In genomic region chr12:69435644-69436043, GRCh38 we compare ENCODE assay signal across 24 cellular contexts. TPM values are rescaled to one million over a fixed set of nuclear protein-coding genes. Genes with fewer than 3 reads are reported as not detected.
A peak's percentile ranks its signal among the peaks of the same experiment; 100 is the strongest.
DNase-seq lines count a peak whose midpoint lies in the region; ATAC-seq and TF ChIP-seq lines count a peak whose summit lies in the region.
"Had no signal": no experiment of that assay in that cellular context is flagged by ENCODE, and none has a peak within 500 bp of the region (broad histone marks: within the 10 kb centered on the region; RNA-seq: fewer than 3 reads in every experiment).

No MANE protein-coding gene starts in this region.

- no peak for TF ChIP-seq CTCF in fibroblast of mammary gland (conservative IDR thresholded peaks at IDR 0.05; ENCODE audit: control insufficient read depth, insufficient read depth, low read depth, low read length)
- TF ChIP-seq CTCF in endodermal cell (conservative IDR thresholded peaks at IDR 0.05) = no peak

- no peak overlapping the region for H3K9ac ChIP-seq in adipocyte (ENCODE audit: low read length)
- H3K9ac ChIP-seq in endodermal cell (ENCODE audit: extremely low read depth, low read length, poor library complexity, severe bottlenecking) = no peak overlapping the region

- DNase-seq in NCI-H2029 treated with DMSO at 0.1 percent for 48 hours (lab: John Stamatoyannopoulos, UW) = peak; percentile 9
- DNase-seq in NCI-H2029 (lab: John Stamatoyannopoulos, UW) = no peak
- DNase-seq in adipocyte (ENCODE audit: low read depth) = no peak
- DNase-seq in fibroblast of mammary gland (ENCODE audit: low read depth) = peak; percentile 15
- peak; percentile 51 for DNase-seq in stromal cell of bone marrow (ENCODE audit: low read depth)
- DNase-seq in COLO668 (lab: John Stamatoyannopoulos, UW; ENCODE audit: unreplicated experiment) = no peak
- no peak for DNase-seq in endodermal cell
- DNase-seq: activated CD4-positive, alpha-beta T cell treated with anti-CD3 and anti-CD28 coated beads, Interleukin-2, amount 50 U/mL, for 4 hours; activated CD4-positive, CD25-positive, alpha-beta regulatory T cell; activated naive CD4-positive, alpha-beta T cell treated with anti-CD3 and anti-CD28 coated beads, Interleukin-2, amount 10 ng/mL, durations not matched to agents 7 days and 5 days; AML-193; amniotic stem cell; glutamatergic neuron; kidney; midbrain; NCI-H1105 treated with DMSO at 0.1 percent for 48 hours; NCI-H1930; NCI-H82; transverse colon had no signal

- peak overlapping the region; percentile 2 for H3K4me3 ChIP-seq in adipocyte (ENCODE audit: low read length)
- no peak overlapping the region for H3K4me3 ChIP-seq in fibroblast of mammary gland (ENCODE audit: control insufficient read depth, low read depth, low read length)
- no peak overlapping the region for H3K4me3 ChIP-seq in endodermal cell (ENCODE audit: low read length)
- H3K4me3 ChIP-seq: esophagus muscularis mucosa, transverse colon had no signal

- H3K36me3 Mint-ChIP-seq in endodermal cell (ENCODE audit: low read depth) = no peaks in the 10 kb centered on the region
- H3K36me3 Mint-ChIP-seq: activated naive CD4-positive, alpha-beta T cell treated with anti-CD3 and anti-CD28 coated beads, Interleukin-2, amount 10 ng/mL, durations not matched to agents 7 days and 5 days; natural killer cell treated with Interleukin-12 subunit alpha and Interleukin-12 subunit beta and Interleukin-15 and Interleukin-18, amount 100 ng/mL, for 72 hours had no signal

- no peaks in the 10 kb centered on the region for H3K27me3 Mint-ChIP-seq in endodermal cell (ENCODE audit: insufficient read depth)
- H3K27me3 Mint-ChIP-seq: activated naive CD4-positive, alpha-beta T cell treated with anti-CD3 and anti-CD28 coated beads, Interleukin-2, amount 10 ng/mL, durations not matched to agents 7 days and 5 days; stimulated activated naive CD8-positive, alpha-beta T cell treated with anti-CD3 and anti-CD28 coated beads, Interleukin-15, Interleukin-2, amounts not matched to agents 100 ng/mL and 50 ng/mL, for 24 hours had no signal

- H3K9me3 ChIP-seq in adipocyte (ENCODE audit: control insufficient read depth, low read length) (no peaks in the 10 kb centered on the region), endodermal cell (ENCODE audit: control insufficient read depth, low read length) (no peaks in the 10 kb centered on the region)
- H3K9me3 ChIP-seq: esophagus muscularis mucosa, transverse colon had no signal

- H3K36me3 ChIP-seq in adipocyte (ENCODE audit: control insufficient read depth, insufficient read depth, low read length, severe bottlenecking) (no peaks in the 10 kb centered on the region), endodermal cell (ENCODE audit: control insufficient read depth, insufficient read depth, low read length) (no peaks in the 10 kb centered on the region)
- H3K36me3 ChIP-seq: esophagus muscularis mucosa, transverse colon had no signal

- H3K9me3 Mint-ChIP-seq in endodermal cell = no peaks in the 10 kb centered on the region
- H3K9me3 Mint-ChIP-seq: activated naive CD4-positive, alpha-beta T cell treated with anti-CD3 and anti-CD28 coated beads, Interleukin-2, amount 10 ng/mL, durations not matched to agents 7 days and 5 days; activated T-helper 1 cell treated with anti-CD3 and anti-CD28 coated beads, Interleukin-12 subunit alpha, Interleukin-12 subunit beta, Interleukin-2, Interleukin-4 antibody, amounts not matched to agents 30 ng/mL and 10 ng/mL and 1 ng/mL, durations not matched to agents 14 hours and 24 hours and 36 hours; natural killer cell treated with Interleukin-12 subunit alpha and Interleukin-12 subunit beta and Interleukin-15 and Interleukin-18, amount 100 ng/mL, for 72 hours; stimulated activated naive CD8-positive, alpha-beta T cell treated with anti-CD3 and anti-CD28 coated beads, Interleukin-15, Interleukin-2, amounts not matched to agents 100 ng/mL and 50 ng/mL, for 24 hours had no signal

- H3K4me1 ChIP-seq in adipocyte (ENCODE audit: control insufficient read depth, insufficient read depth, low read length) = peaks cover 18% of the 10 kb centered on the region
- H3K4me1 ChIP-seq in endodermal cell (ENCODE audit: control insufficient read depth, insufficient read depth, low read length) = peaks cover 30% of the 10 kb centered on the region
- H3K4me1 ChIP-seq: transverse colon had no signal

- 100% methylated on average over 1 of the region's 1 CpG; no CpG with 5 or more reads in 1 of the 2 experiments for WGBS in endodermal cell (ENCODE audit: insufficient coverage in 1 of 2, insufficient read length in 1 of 2), 2 experiments

- peaks cover 33% of the 10 kb centered on the region for H3K4me1 Mint-ChIP-seq in endodermal cell
- H3K4me1 Mint-ChIP-seq: activated naive CD4-positive, alpha-beta T cell treated with anti-CD3 and anti-CD28 coated beads, Interleukin-2, amount 10 ng/mL, durations not matched to agents 7 days and 5 days had no signal

- H3K27ac ChIP-seq in endodermal cell (ENCODE audit: low read depth, low read length) = no peak overlapping the region
- H3K27ac ChIP-seq: transverse colon had no signal

- ATAC-seq in GM21717 (IDR thresholded peaks at IDR 0.05; ENCODE audit: unreplicated experiment) = no peak
- ATAC-seq: natural killer cell treated with Interleukin-12 subunit alpha and Interleukin-12 subunit beta and Interleukin-15 and Interleukin-18, amount 100 ng/mL, for 72 hours had no signal

- H3K27me3 ChIP-seq in adipocyte (replicated peaks; ENCODE audit: control insufficient read depth, insufficient read depth, low read length) = no peaks in the 10 kb centered on the region
- no peaks in the 10 kb centered on the region for H3K27me3 ChIP-seq in endodermal cell (ENCODE audit: control insufficient read depth, insufficient read depth, low read length, poor library complexity, severe bottlenecking)
- H3K27me3 ChIP-seq: esophagus muscularis mucosa, transverse colon had no signal

- no peak overlapping the region for H3K4me3 Mint-ChIP-seq in endodermal cell
- H3K4me3 Mint-ChIP-seq: activated naive CD4-positive, alpha-beta T cell treated with anti-CD3 and anti-CD28 coated beads, Interleukin-2, amount 10 ng/mL, durations not matched to agents 7 days and 5 days; activated T-helper 1 cell treated with anti-CD3 and anti-CD28 coated beads, Interleukin-12 subunit alpha, Interleukin-12 subunit beta, Interleukin-2, Interleukin-4 antibody, amounts not matched to agents 30 ng/mL and 10 ng/mL and 1 ng/mL, durations not matched to agents 14 hours and 24 hours and 36 hours; natural killer cell treated with Interleukin-12 subunit alpha and Interleukin-12 subunit beta and Interleukin-15 and Interleukin-18, amount 100 ng/mL, for 72 hours; stimulated activated naive CD8-positive, alpha-beta T cell treated with anti-CD3 and anti-CD28 coated beads, Interleukin-15, Interleukin-2, amounts not matched to agents 100 ng/mL and 50 ng/mL, for 24 hours had no signal

- no peak overlapping the region for H3K27ac Mint-ChIP-seq in endodermal cell
- H3K27ac Mint-ChIP-seq: activated naive CD4-positive, alpha-beta T cell treated with anti-CD3 and anti-CD28 coated beads, Interleukin-2, amount 10 ng/mL, durations not matched to agents 7 days and 5 days; activated T-helper 1 cell treated with anti-CD3 and anti-CD28 coated beads, Interleukin-12 subunit alpha, Interleukin-12 subunit beta, Interleukin-2, Interleukin-4 antibody, amounts not matched to agents 30 ng/mL and 10 ng/mL and 1 ng/mL, durations not matched to agents 14 hours and 24 hours and 36 hours; natural killer cell treated with Interleukin-12 subunit alpha and Interleukin-12 subunit beta and Interleukin-15 and Interleukin-18, amount 100 ng/mL, for 72 hours; stimulated activated naive CD8-positive, alpha-beta T cell treated with anti-CD3 and anti-CD28 coated beads, Interleukin-15, Interleukin-2, amounts not matched to agents 100 ng/mL and 50 ng/mL, for 24 hours had no signal

RNA-seq across cellular contexts. Expression of gene FRS2, which starts 34.5 kb away (rescaled TPM):
- 10 to 100 TPM; 63.1 to 65.8 TPM for total RNA-seq in endodermal cell
- 32.6 TPM for polyA plus RNA-seq in endodermal cell (2013, experiment 1 of 2)
- polyA plus RNA-seq in endodermal cell (2013, experiment 2 of 2) = 37.5 TPM

Comparison
In these comparisons a context has a peak if more than half of its experiments do, and no peak if none do; other contexts are left out.
1. DNase-seq: peak in NCI-H2029 treated with DMSO at 0.1 percent for 48 hours (single experiment), fibroblast of mammary gland (single experiment) and stromal cell of bone marrow (single experiment); none in NCI-H2029 (single experiment), adipocyte (single experiment), COLO668 (single experiment) and endodermal cell (single experiment).